In genomic region chr19:12202250-12202649, GRCh38 we compare ENCODE assay signal across 8 cellular contexts. TPM values are rescaled to one million over a fixed set of nuclear protein-coding genes. Genes with fewer than 3 reads are reported as not detected.
DNase-seq lines count a peak whose midpoint lies in the region; ATAC-seq and TF ChIP-seq lines count a peak whose summit lies in the region.

No MANE protein-coding gene starts in this region.

- H3K36me3 Mint-ChIP-seq in CD14-positive monocyte = peaks cover 2 to 4% of the 10 kb centered on the region in 2 donors
- H3K36me3 Mint-ChIP-seq in naive B cell = peaks cover 19% of the 10 kb centered on the region in 2 donors

- peak; percentile 14 for TF ChIP-seq CTCF in CD14-positive monocyte (IDR thresholded peaks at IDR 0.05)

- H3K27ac Mint-ChIP-seq in CD14-positive monocyte (no peak overlapping the region), naive B cell (peak overlapping the region in 1 of 6 donors; percentile 28)

- DNase-seq in CD14-positive monocyte (ENCODE audit: low spot score) (no peak), OCI-M1 (lab: John Stamatoyannopoulos, UW) (peak; percentile 66), naive B cell (peak; percentile 25), HPDE6-E6E7 (ENCODE audit: extremely low spot score) (no peak), 8988T (no peak), NCI-H1436 treated with DMSO at 0.1 percent for 48 hours (lab: John Stamatoyannopoulos, UW) (no peak)
- peak; percentile 83 for DNase-seq in activated effector memory CD4-positive, alpha-beta T cell treated with anti-CD3 and anti-CD28 coated beads, Interleukin-2, amount 50 U/mL, for 16 hours

- ATAC-seq in naive B cell (ENCODE audit: low read depth in 2 of 2) = peak; percentile 67 to 78
- ATAC-seq in HG02642 (IDR thresholded peaks at IDR 0.05; ENCODE audit: poor library complexity, unreplicated experiment) = no peak

- H3K9me3 Mint-ChIP-seq in CD14-positive monocyte (peaks cover 24 to 62% (median 54%) of the 10 kb centered on the region in 7 donors), naive B cell (peaks cover 1 to 25% (median 17%) of the 10 kb centered on the region in 7 donors)

- no peak overlapping the region for H3K4me3 Mint-ChIP-seq in CD14-positive monocyte
- H3K4me3 Mint-ChIP-seq in naive B cell = peak overlapping the region in 1 of 8 donors; percentile 65

- H3K27me3 Mint-ChIP-seq in CD14-positive monocyte (ENCODE audit: low read depth in 3 of 3) = peaks cover 0 to 1% (median 0%) of the 10 kb centered on the region in 3 donors
- H3K27me3 Mint-ChIP-seq in naive B cell = no peaks in the 10 kb centered on the region

- intact Hi-C loops in CD14-positive monocyte (cut with micrococcal nuclease) = no loop called here

- H3K4me1 Mint-ChIP-seq in CD14-positive monocyte (peaks cover 4% of the 10 kb centered on the region), naive B cell (peaks cover 7 to 32% (median 26%) of the 10 kb centered on the region in 3 donors)

RNA-seq across cellular contexts. Expression of gene ZNF136, which starts 39.4 kb away (rescaled TPM):
- 1 to 10 TPM; 5.8 to 6.4 TPM for polyA plus RNA-seq in CD14-positive monocyte
- 10 to 100 TPM; 21.6 to 33.2 (median 25.2) TPM for polyA plus RNA-seq in naive B cell (ENCODE audit: low read depth in 6 of 6)

RNA-seq across cellular contexts. Expression of gene ZNF625, which starts 45.7 kb away (rescaled TPM):
- polyA plus RNA-seq in CD14-positive monocyte = under 1 TPM in 1 of 2 donors, not detected in 1; 0.37 TPM
- 1 to 10 TPM in 2 of 6 donors, under 1 TPM in 3, not detected in 1; 0.47 to 1.2 (median 0.95) TPM for polyA plus RNA-seq in naive B cell (ENCODE audit: low read depth in 6 of 6)

Comparison
In these comparisons a context has a peak if more than half of its experiments do, and no peak if none do; other contexts are left out.
1. DNase-seq: peak in OCI-M1 (single experiment), activated effector memory CD4-positive, alpha-beta T cell treated with anti-CD3 and anti-CD28 coated beads, Interleukin-2, amount 50 U/mL, for 16 hours (single experiment) and naive B cell (single experiment); none in CD14-positive monocyte (single experiment), HPDE6-E6E7 (single experiment), 8988T (single experiment) and NCI-H1436 treated with DMSO at 0.1 percent for 48 hours (single experiment).